In genomic region chr1:45187735-45188134, GRCh38 we compare ENCODE assay signal across 20 cellular contexts. TPM values are rescaled to one million over a fixed set of nuclear protein-coding genes. Genes with fewer than 3 reads are reported as not detected.
"Had no signal": no experiment of that assay in that cellular context is flagged by ENCODE, and none has a peak within 500 bp of the region (broad histone marks: within the 10 kb centered on the region; RNA-seq: fewer than 3 reads in every experiment).

No MANE protein-coding gene starts in this region.

- H3K27ac Mint-ChIP-seq: activated naive CD4-positive, alpha-beta T cell treated with anti-CD3 and anti-CD28 coated beads for 36 hours; brain; natural killer cell; stimulated activated effector memory CD8-positive, alpha-beta T cell treated with anti-CD3 and anti-CD28 coated beads, Interleukin-12 subunit alpha, Interleukin-12 subunit beta, amount 100 ng/mL, for 72 hours; T-helper 17 cell had no signal

- H3K4me2 ChIP-seq: hepatocyte had no signal

- H3K9me3 ChIP-seq: stomach, vagina had no signal

- H3K27me3 Mint-ChIP-seq: activated CD4-positive, alpha-beta T cell treated with anti-CD3 and anti-CD28 coated beads for 36 hours; brain; T-helper 17 cell had no signal

- H3K27ac ChIP-seq: foreskin keratinocyte, hepatocyte, parathyroid adenoma, stomach, vagina had no signal

- H3K27me3 ChIP-seq: hepatocyte, stomach, vagina had no signal

- ATAC-seq: activated CD4-positive, alpha-beta T cell treated with anti-CD3 and anti-CD28 coated beads for 36 hours; foreskin keratinocyte; natural killer cell; sciatic nerve; stimulated activated effector memory CD8-positive, alpha-beta T cell treated with anti-CD3 and anti-CD28 coated beads, Interleukin-12 subunit alpha, Interleukin-12 subunit beta, amount 100 ng/mL, for 72 hours; T-helper 17 cell had no signal

- DNase-seq: activated CD4-positive, alpha-beta T cell treated with anti-CD3 and anti-CD28 coated beads for 36 hours; activated CD4-positive, alpha-beta T cell treated with anti-CD3 and anti-CD28 coated beads, Interleukin-2, amount 50 U/mL, for 48 hours; activated naive CD4-positive, alpha-beta T cell treated with anti-CD3 and anti-CD28 coated beads for 36 hours; activated T-cell treated with anti-CD3 and anti-CD28 coated beads for 4 hours; cortex of kidney; foreskin keratinocyte; islet precursor cell; natural killer cell; stimulated activated CD4-positive, alpha-beta T cell treated with anti-CD3 and anti-CD28 coated beads, Interleukin-4, amount 100 ng/mL, for 24 hours; stomach; T-helper 17 cell; trophoblast cell had no signal

- H3K9ac ChIP-seq: parathyroid adenoma had no signal

- H2AFZ ChIP-seq: hepatocyte, parathyroid adenoma had no signal

- H3K4me1 ChIP-seq: foreskin keratinocyte, parathyroid adenoma, stomach, vagina had no signal

- FAIRE-seq: endometrium had no signal

- H3K9me3 Mint-ChIP-seq: activated naive CD4-positive, alpha-beta T cell treated with anti-CD3 and anti-CD28 coated beads for 36 hours; natural killer cell; stimulated activated effector memory CD8-positive, alpha-beta T cell treated with anti-CD3 and anti-CD28 coated beads, Interleukin-12 subunit alpha, Interleukin-12 subunit beta, amount 100 ng/mL, for 72 hours had no signal

- H3K36me3 Mint-ChIP-seq: natural killer cell; stimulated activated effector memory CD8-positive, alpha-beta T cell treated with anti-CD3 and anti-CD28 coated beads, Interleukin-12 subunit alpha, Interleukin-12 subunit beta, amount 100 ng/mL, for 72 hours had no signal

- H3K4me1 Mint-ChIP-seq: natural killer cell; stimulated activated effector memory CD8-positive, alpha-beta T cell treated with anti-CD3 and anti-CD28 coated beads, Interleukin-12 subunit alpha, Interleukin-12 subunit beta, amount 100 ng/mL, for 72 hours had no signal

- H3K79me2 ChIP-seq: hepatocyte, parathyroid adenoma had no signal

- H3K4me3 Mint-ChIP-seq: activated CD4-positive, alpha-beta T cell treated with anti-CD3 and anti-CD28 coated beads for 36 hours; activated naive CD4-positive, alpha-beta T cell treated with anti-CD3 and anti-CD28 coated beads for 36 hours; brain; natural killer cell; stimulated activated effector memory CD8-positive, alpha-beta T cell treated with anti-CD3 and anti-CD28 coated beads, Interleukin-12 subunit alpha, Interleukin-12 subunit beta, amount 100 ng/mL, for 72 hours; T-helper 17 cell had no signal

- H3K4me3 ChIP-seq: hepatocyte, lung, stomach, vagina had no signal

- H3K36me3 ChIP-seq: stomach, vagina had no signal

RNA-seq across cellular contexts. Expression of gene ZSWIM5, which starts 18.7 kb away (rescaled TPM):
- total RNA-seq: foreskin keratinocyte had no signal
- polyA plus RNA-seq: foreskin keratinocyte had no signal
